Comparison of ENCODE assay signal across 15 cellular contexts in the genomic region with DNA sequence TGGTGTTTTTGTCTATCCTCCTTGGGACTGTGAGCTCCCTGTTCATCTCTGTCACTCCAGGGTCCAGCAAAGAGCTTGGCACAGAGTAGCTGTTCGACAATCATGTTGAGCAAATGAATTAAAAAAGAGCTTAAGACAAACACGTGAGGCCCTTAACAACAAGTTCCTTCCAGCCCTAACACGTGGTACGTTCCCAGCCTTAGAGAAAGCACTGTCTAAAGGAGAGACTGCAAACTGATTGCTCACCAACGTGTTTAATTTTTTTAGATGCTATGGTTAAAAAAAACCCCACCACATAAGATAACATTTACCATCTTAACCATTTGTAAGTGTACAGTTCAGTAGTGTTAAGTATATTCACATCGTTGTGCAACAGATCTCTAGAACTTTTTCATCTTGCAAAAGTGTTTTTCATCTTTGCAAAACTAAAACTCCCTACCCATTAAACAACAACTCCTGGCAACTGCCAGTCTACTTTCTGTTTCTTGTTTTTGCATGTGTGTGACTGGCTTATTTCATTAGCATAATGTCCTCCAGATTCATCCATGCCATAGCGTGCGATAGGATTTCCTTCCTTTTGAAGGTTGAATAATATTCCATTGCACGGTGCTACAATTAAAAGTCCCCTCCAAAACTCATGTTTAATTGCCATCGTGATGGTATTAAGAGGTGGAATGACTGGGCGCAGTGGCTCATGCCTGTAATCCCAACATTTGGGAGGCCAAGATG. TPM values are rescaled to one million over a fixed set of nuclear protein-coding genes. Genes with fewer than 3 reads are reported as not detected.
DNase-seq lines count a peak whose midpoint lies in the region; ATAC-seq, FAIRE-seq and TF ChIP-seq lines count a peak whose summit lies in the region.
"Had no signal": no experiment of that assay in that cellular context is flagged by ENCODE, and none has a peak within 500 bp of the region (broad histone marks: within the 10 kb centered on the region; RNA-seq: fewer than 3 reads in every experiment).

No MANE protein-coding gene starts in this region.

- TF ChIP-seq CTCF in bronchial epithelial cell (IDR thresholded peaks at IDR 0.05; ENCODE audit: insufficient read depth, low read length, severe bottlenecking) (no peak), heart right ventricle (IDR thresholded peaks at IDR 0.05) (no peak), osteoblast (IDR thresholded peaks at IDR 0.05; ENCODE audit: extremely low read depth, low read depth, low read length) (no peak)

- H3K9me3 Mint-ChIP-seq in activated naive CD4-positive, alpha-beta T cell treated with anti-CD3 and anti-CD28 coated beads for 36 hours, result peaks cover 3% of the 10 kb centered on the region
- H3K9me3 Mint-ChIP-seq in stimulated activated effector memory CD8-positive, alpha-beta T cell treated with anti-CD3 and anti-CD28 coated beads, Interleukin-12 subunit alpha, Interleukin-12 subunit beta, amount 100 ng/mL, for 72 hours, result no peaks in the 10 kb centered on the region
- H3K9me3 Mint-ChIP-seq: activated B cell treated with CpG ODN at 0.5 μM for 24 hours had no signal

- no peaks in the 10 kb centered on the region for H3K9me3 ChIP-seq in heart right ventricle
- no peaks in the 10 kb centered on the region for H3K9me3 ChIP-seq in osteoblast (ENCODE audit: low read depth, low read length)

- no peak overlapping the region for H2AFZ ChIP-seq in osteoblast (ENCODE audit: low read length)

- H3K4me2 ChIP-seq in osteoblast (ENCODE audit: insufficient read depth, low read length), result no peak overlapping the region

- H3K79me2 ChIP-seq in osteoblast (ENCODE audit: insufficient read depth, low read length), result no peaks in the 10 kb centered on the region

- no peaks in the 10 kb centered on the region for H4K20me1 ChIP-seq in osteoblast (ENCODE audit: insufficient read depth, low read length)

- no peaks in the 10 kb centered on the region for H3K27me3 ChIP-seq in bronchial epithelial cell (ENCODE audit: control insufficient read depth, insufficient read depth, low read length)
- H3K27me3 ChIP-seq in heart right ventricle, result peaks cover 0 to 10% (median 0%) of the 10 kb centered on the region in 7 donors
- no peaks in the 10 kb centered on the region for H3K27me3 ChIP-seq in osteoblast (ENCODE audit: insufficient read depth, low read length)

- H3K4me3 Mint-ChIP-seq in activated naive CD4-positive, alpha-beta T cell treated with anti-CD3 and anti-CD28 coated beads for 36 hours, result peak overlapping the region; percentile 1
- H3K4me3 Mint-ChIP-seq in stimulated activated effector memory CD8-positive, alpha-beta T cell treated with anti-CD3 and anti-CD28 coated beads, Interleukin-12 subunit alpha, Interleukin-12 subunit beta, amount 100 ng/mL, for 72 hours, result peak overlapping the region; percentile 0
- H3K4me3 Mint-ChIP-seq: activated B cell treated with CpG ODN at 0.5 μM for 24 hours had no signal

- in situ Hi-C loops in SK-MEL-5 (cut with HindIII; ENCODE audit: low pct_unique_long_range_greater_than_20kb, low sequenced_read_pairs), result no loop called here

- peak overlapping the region; percentile 94 for H3K27ac Mint-ChIP-seq in activated naive CD4-positive, alpha-beta T cell treated with anti-CD3 and anti-CD28 coated beads for 36 hours
- peak overlapping the region; percentile 91 for H3K27ac Mint-ChIP-seq in stimulated activated effector memory CD8-positive, alpha-beta T cell treated with anti-CD3 and anti-CD28 coated beads, Interleukin-12 subunit alpha, Interleukin-12 subunit beta, amount 100 ng/mL, for 72 hours
- H3K27ac Mint-ChIP-seq: activated B cell treated with CpG ODN at 0.5 μM for 24 hours had no signal

- intact Hi-C loops in activated naive CD4-positive, alpha-beta T cell treated with anti-CD3 and anti-CD28 coated beads for 36 hours (cut with micrococcal nuclease), result loop anchor here (1.0 to 10.0 kb wide), 4 partner anchors 8 to 952 kb away; a partner anchor contains a TSS
- intact Hi-C loops in heart right ventricle (cut with DNase I), result no loop called here

- H3K4me1 ChIP-seq in heart right ventricle (peaks cover 0 to 34% (median 0%) of the 10 kb centered on the region in 9 donors), osteoblast (ENCODE audit: insufficient read depth, low read length) (peaks cover 3% of the 10 kb centered on the region)

- H3K36me3 ChIP-seq in bronchial epithelial cell (ENCODE audit: control insufficient read depth, insufficient read depth, low read length) (no peaks in the 10 kb centered on the region), heart right ventricle (no peaks in the 10 kb centered on the region), osteoblast (ENCODE audit: insufficient read depth, low read length) (no peaks in the 10 kb centered on the region)

- 72 to 74% methylated on average over 11 of the region's 11 CpGs for WGBS in heart right ventricle, 2 donors

- DNase-seq in activated naive CD4-positive, alpha-beta T cell treated with anti-CD3 and anti-CD28 coated beads for 36 hours, result peak; percentile 62
- DNase-seq in activated naive CD4-positive, alpha-beta T cell treated with Interleukin-2 at 50 U/mL for 16 hours, result no peak
- DNase-seq in SK-MEL-5 (ENCODE audit: low read depth, low spot score) (peak; percentile 37), bronchial epithelial cell (ENCODE audit: low read depth) (peak; percentile 12), heart right ventricle (no peak), osteoblast (ENCODE audit: insufficient read length, low spot score, missing footprints) (no peak), SKM-1 (lab: John Stamatoyannopoulos, UW; ENCODE audit: unreplicated experiment) (no peak)
- DNase-seq in stimulated activated effector memory CD8-positive, alpha-beta T cell treated with anti-CD3 and anti-CD28 coated beads, Interleukin-12 subunit alpha, Interleukin-12 subunit beta, amount 100 ng/mL, for 72 hours (ENCODE audit: low spot score in 2 of 2), result no peak
- DNase-seq: activated B cell treated with CpG ODN at 0.5 μM for 24 hours, caudate nucleus, DMS153, NCI-H1417 treated with DMSO at 0.1 percent for 48 hours, NCI-H446, occipital lobe had no signal

- peaks cover 54% of the 10 kb centered on the region for H3K4me1 Mint-ChIP-seq in activated naive CD4-positive, alpha-beta T cell treated with anti-CD3 and anti-CD28 coated beads for 36 hours (ENCODE audit: low read depth)
- H3K4me1 Mint-ChIP-seq in stimulated activated effector memory CD8-positive, alpha-beta T cell treated with anti-CD3 and anti-CD28 coated beads, Interleukin-12 subunit alpha, Interleukin-12 subunit beta, amount 100 ng/mL, for 72 hours, result peaks cover 38% of the 10 kb centered on the region

- H3K4me3 ChIP-seq in bronchial epithelial cell (ENCODE audit: low read depth, low read length), result no peak overlapping the region
- H3K4me3 ChIP-seq in heart right ventricle, result no peak overlapping the region
- H3K4me3 ChIP-seq in osteoblast (ENCODE audit: insufficient read depth, low read length), result no peak overlapping the region

- no peaks in the 10 kb centered on the region for H3K36me3 Mint-ChIP-seq in activated naive CD4-positive, alpha-beta T cell treated with anti-CD3 and anti-CD28 coated beads for 36 hours (ENCODE audit: low read depth)
- H3K36me3 Mint-ChIP-seq in stimulated activated effector memory CD8-positive, alpha-beta T cell treated with anti-CD3 and anti-CD28 coated beads, Interleukin-12 subunit alpha, Interleukin-12 subunit beta, amount 100 ng/mL, for 72 hours, result no peaks in the 10 kb centered on the region

- H3K27ac ChIP-seq in heart right ventricle (peak overlapping the region in 1 of 10 donors; percentile 0), osteoblast (ENCODE audit: low read depth, low read length) (no peak overlapping the region)

- FAIRE-seq in bronchial epithelial cell (lab: Jason Lieb, UNC), result no peak
- FAIRE-seq: islet of Langerhans had no signal

- H3K27me3 Mint-ChIP-seq in activated naive CD4-positive, alpha-beta T cell treated with anti-CD3 and anti-CD28 coated beads for 36 hours (ENCODE audit: low read depth), result no peaks in the 10 kb centered on the region

- CTCF ChIA-PET in activated naive CD4-positive, alpha-beta T cell treated with anti-CD3 and anti-CD28 coated beads for 36 hours (lab: Charles Lee), result interaction anchor here (0.6 to 1.1 kb wide), 5 partner anchors 8 to 27 kb away, joined by 3 to 8 read pairs (median 3); no protein-coding TSS in a partner anchor

- peak; percentile 38 for ATAC-seq in stimulated activated effector memory CD8-positive, alpha-beta T cell treated with anti-CD3 and anti-CD28 coated beads, Interleukin-12 subunit alpha, Interleukin-12 subunit beta, amount 100 ng/mL, for 72 hours
- no peak for ATAC-seq in heart right ventricle

RNA-seq across cellular contexts. Expression of a gene that starts 28.2 kb away (rescaled TPM):
- total RNA-seq in activated naive CD4-positive, alpha-beta T cell treated with anti-CD3 and anti-CD28 coated beads for 36 hours, result 100 to 1,000 TPM; 122 to 128 TPM
- total RNA-seq in SK-MEL-5 (2014; rRNA removed; shearing (Covaris generic)), result 0.24 and 0.77 TPM in 2 replicates
- 0.08 and 1.3 TPM in 2 replicates for polyA plus RNA-seq in SK-MEL-5 (2015; cell fraction: cytosol; rRNA removed)
- polyA plus RNA-seq in SK-MEL-5 (2015; cell fraction: nucleus; rRNA removed), result 22.2 and 22.9 TPM in 2 replicates
- 0.38 and 0.53 TPM in 2 replicates for total RNA-seq in bronchial epithelial cell
- total RNA-seq in heart right ventricle, result 1 to 10 TPM in 6 of 10 donors, under 1 TPM in 4; 0.35 to 6.7 (median 1.6) TPM
- 1 to 10 TPM; 1.8 to 7.2 TPM for polyA plus RNA-seq in heart right ventricle
- 1.2 and 1.4 TPM in 2 replicates for total RNA-seq in osteoblast

RNA-seq across cellular contexts. Expression of a gene that starts 38.5 kb away (rescaled TPM):
- total RNA-seq in activated naive CD4-positive, alpha-beta T cell treated with anti-CD3 and anti-CD28 coated beads for 36 hours, result 10 to 100 TPM; 10.3 to 10.5 TPM
- total RNA-seq in SK-MEL-5 (2014; rRNA removed; shearing (Covaris generic)), result 48.1 and 64.2 TPM in 2 replicates
- 140 and 146 TPM in 2 replicates for polyA plus RNA-seq in SK-MEL-5 (2015; cell fraction: cytosol; rRNA removed)
- polyA plus RNA-seq in SK-MEL-5 (2015; cell fraction: nucleus; rRNA removed), result 81.3 and 115 TPM in 2 replicates
- total RNA-seq in bronchial epithelial cell (20.8 and 21.4 TPM in 2 replicates), heart right ventricle (10 to 100 TPM; 12.9 to 23.3 (median 17.2) TPM), osteoblast (50.7 and 51.9 TPM in 2 replicates)
- 10 to 100 TPM; 42.5 to 44.5 TPM for polyA plus RNA-seq in heart right ventricle

Comparison
In these comparisons a context has a peak if more than half of its experiments do, and no peak if none do; other contexts are left out.
1. DNase-seq: peak in activated naive CD4-positive, alpha-beta T cell treated with anti-CD3 and anti-CD28 coated beads for 36 hours (single experiment), SK-MEL-5 (single experiment) and bronchial epithelial cell (single experiment); none in activated naive CD4-positive, alpha-beta T cell treated with Interleukin-2 at 50 U/mL for 16 hours (single experiment), stimulated activated effector memory CD8-positive, alpha-beta T cell treated with anti-CD3 and anti-CD28 coated beads, Interleukin-12 subunit alpha, Interleukin-12 subunit beta, amount 100 ng/mL, for 72 hours (0 of 2), heart right ventricle (0 of 2), osteoblast (single experiment) and SKM-1 (single experiment).
2. RNA of a gene that starts 28.2 kb away (total RNA-seq): 122 to 128 TPM in activated naive CD4-positive, alpha-beta T cell treated with anti-CD3 and anti-CD28 coated beads for 36 hours; 0.35 to 6.7 TPM in heart right ventricle, 1.2 to 1.4 TPM in osteoblast, 0.24 to 0.77 TPM in SK-MEL-5 and 0.38 to 0.53 TPM in bronchial epithelial cell; every median in the first group is over 10 times any median in the second.